ENCODE assay signal across 15 cellular contexts in genomic region chr12:102069707-102070106, GRCh38.
"Had no signal": no experiment of that assay in that cellular context is flagged by ENCODE, and none has a peak within 500 bp of the region (broad histone marks: within the 10 kb centered on the region; RNA-seq: fewer than 3 reads in every experiment).

No MANE protein-coding gene starts in this region.

- H3K36me3 ChIP-seq: gastrocnemius medialis had no signal

- ATAC-seq: effector memory CD8-positive, alpha-beta T cell; gastrocnemius medialis; left ventricle myocardium superior; naive thymus-derived CD4-positive, alpha-beta T cell had no signal

- FAIRE-seq: small intestine had no signal

- H3K27me3 ChIP-seq: gastrocnemius medialis, heart right ventricle, sigmoid colon had no signal

- H3K9me3 ChIP-seq: gastrocnemius medialis, heart right ventricle, sigmoid colon had no signal

- DNase-seq: effector memory CD8-positive, alpha-beta T cell; erythroblast; gastrocnemius medialis; heart right ventricle; hypothalamus; kidney glomerular epithelial cell; left ventricle myocardium superior; mammary epithelial cell; naive thymus-derived CD4-positive, alpha-beta T cell; posterior cingulate gyrus; sigmoid colon; small intestine; stimulated activated CD4-positive, alpha-beta T cell treated with anti-CD3 and anti-CD28 coated beads, Interleukin-2, amount 100 ng/mL, for 48 hours; stimulated activated naive CD4-positive, alpha-beta T cell treated with Interleukin-2 at 50 U/mL for 16 hours; trophoblast cell had no signal

- H3K4me1 ChIP-seq: sigmoid colon had no signal

- H3K4me3 ChIP-seq: gastrocnemius medialis, heart right ventricle, sigmoid colon had no signal
